In the genomic region with DNA sequence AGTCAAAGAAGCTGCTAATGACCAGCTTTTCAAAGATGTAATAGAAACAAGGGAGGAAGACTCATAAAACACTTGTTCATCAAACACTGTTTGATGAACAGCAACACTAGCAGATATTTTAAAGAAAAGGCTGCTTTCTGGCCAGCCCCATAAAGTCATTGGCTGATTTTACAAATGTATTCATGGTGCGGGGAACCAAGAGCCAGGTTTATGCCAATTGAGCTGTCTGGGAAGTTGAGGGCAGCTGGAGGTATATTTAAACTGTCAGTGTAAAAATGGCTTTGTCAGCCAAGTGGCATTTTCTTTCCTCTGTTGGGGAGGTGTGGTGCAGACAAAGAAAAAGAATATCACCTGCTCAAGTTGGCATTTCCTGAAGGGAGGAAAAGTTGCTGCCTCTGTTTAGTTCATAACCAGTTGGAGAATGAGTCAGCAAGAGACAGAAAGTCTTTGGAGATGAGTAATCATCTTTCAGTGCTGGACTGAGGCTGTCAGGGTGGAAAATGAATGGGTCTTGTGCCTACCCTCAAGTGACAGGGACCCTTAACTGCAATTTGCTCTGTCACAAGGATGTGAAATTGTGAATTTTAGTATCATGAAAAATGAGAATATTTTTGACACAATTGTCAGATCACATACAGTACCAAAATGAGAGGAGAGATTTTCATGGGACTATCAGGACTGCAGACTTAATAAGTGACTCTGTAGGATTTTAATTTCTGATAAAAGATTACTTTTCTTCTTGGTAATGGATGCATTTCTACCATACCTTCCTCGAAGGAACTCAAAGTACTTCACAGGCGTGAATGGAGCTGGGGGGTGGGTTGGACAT, we compare ENCODE assay signal across 8 cellular contexts.
DNase-seq lines count a peak whose midpoint lies in the region; ATAC-seq, FAIRE-seq and TF ChIP-seq lines count a peak whose summit lies in the region.

No MANE protein-coding gene starts in this region.

- ATAC-seq in activated naive CD4-positive, alpha-beta T cell treated with anti-CD3 and anti-CD28 coated beads, Interleukin-2, amount 50 U/mL, for 72 hours: peak; percentile 68 to 97

- H3K36me3 Mint-ChIP-seq in activated naive CD4-positive, alpha-beta T cell treated with anti-CD3 and anti-CD28 coated beads, Interleukin-2, amount 50 U/mL, for 72 hours: no peaks in the 10 kb centered on the region

- peak in 1 of 2 donors; percentile 13 for DNase-seq in activated naive CD4-positive, alpha-beta T cell treated with anti-CD3 and anti-CD28 coated beads, Interleukin-2, amount 50 U/mL, for 72 hours (ENCODE audit: low spot score in 2 of 2)
- DNase-seq in activated naive CD4-positive, alpha-beta T cell treated with Interleukin-2 at 50 U/mL for 16 hours: no peak
- DNase-seq in HT-29 (ENCODE audit: low spot score): peak; percentile 30
- DNase-seq in astrocyte of the spinal cord (ENCODE audit: low read depth, low spot score): peak; percentile 64
- peak; percentile 6 for DNase-seq in smooth muscle cell of the brain vasculature (ENCODE audit: low read depth, low spot score)
- no peak for DNase-seq in small intestine
- DNase-seq in HEK293T (ENCODE audit: extremely low spot score): no peak
- no peak for DNase-seq in substantia nigra (lab: John Stamatoyannopoulos, UW)

- TF ChIP-seq CTCF in astrocyte of the spinal cord (IDR thresholded peaks at IDR 0.05; ENCODE audit: low read depth, low read length): no peak

- H3K27ac Mint-ChIP-seq in activated naive CD4-positive, alpha-beta T cell treated with anti-CD3 and anti-CD28 coated beads, Interleukin-2, amount 50 U/mL, for 72 hours: peak overlapping the region in 1 of 2 donors; percentile 72

- in situ Hi-C loops in astrocyte of the spinal cord (cut with HindIII; ENCODE audit: low sequenced_read_pairs): no loop called here

- FAIRE-seq in small intestine (lab: Jason Lieb, UNC): no peak

- CTCF ChIA-PET in HEK293T (lab: Yijun Ruan, JAX): interaction anchor here (0.6 kb wide), 1 partner anchor 54 kb away, joined by 3 read pairs; no protein-coding TSS in a partner anchor

- POLR2A ChIA-PET in HEK293T (lab: Yijun Ruan, JAX): no interaction called here

- H3K9me3 Mint-ChIP-seq in activated naive CD4-positive, alpha-beta T cell treated with anti-CD3 and anti-CD28 coated beads, Interleukin-2, amount 50 U/mL, for 72 hours: no peaks in the 10 kb centered on the region

- H3K4me1 ChIP-seq in small intestine (ENCODE audit: control insufficient read depth in 2 of 2, insufficient read depth in 1 of 2, low read depth in 1 of 2, low read length in 1 of 2): no peaks in the 10 kb centered on the region

- no peaks in the 10 kb centered on the region for H3K9me3 ChIP-seq in small intestine (ENCODE audit: control insufficient read depth, low read depth)

- WGBS in small intestine, 3 donors: 75 to 84% (median 83%) methylated on average over 3 of the region's 3 CpGs

- H3K4me3 ChIP-seq in astrocyte of the spinal cord (ENCODE audit: low read depth, low read length) (no peak overlapping the region), small intestine (ENCODE audit: low read depth in 1 of 2, low read length in 2 of 2) (no peak overlapping the region)

- H3K27ac ChIP-seq in small intestine (ENCODE audit: low read depth in 1 of 2, low read length in 1 of 2): no peak overlapping the region
- H3K27ac ChIP-seq in substantia nigra (ENCODE audit: low read depth, low read length, poor library complexity, severe bottlenecking): no peak overlapping the region

- H3K36me3 ChIP-seq in small intestine (ENCODE audit: control insufficient read depth in 2 of 2, insufficient read depth in 2 of 2, low read length in 2 of 2): no peaks in the 10 kb centered on the region

- no peaks in the 10 kb centered on the region for H3K27me3 ChIP-seq in small intestine (ENCODE audit: control insufficient read depth in 2 of 2, insufficient read depth in 2 of 2, low read length in 2 of 2)

TF ChIP-seq in HEK293T, 16 proteins besides CTCF, POLR2A, EP300 and RAD21:
- no peak for TF ChIP-seq ZNF384 (IDR thresholded peaks at IDR 0.05)
- no peak for TF ChIP-seq SUZ12 (IDR thresholded peaks at IDR 0.05)
- TF ChIP-seq L3MBTL2 (conservative IDR thresholded peaks at IDR 0.05): no peak
- no peak for TF ChIP-seq FOXA1 (IDR thresholded peaks at IDR 0.05)
- TF ChIP-seq TARDBP (IDR thresholded peaks at IDR 0.05): no peak
- TF ChIP-seq ARNT (IDR thresholded peaks at IDR 0.05): no peak
- TF ChIP-seq CTBP1 (IDR thresholded peaks at IDR 0.05; ENCODE audit: borderline replicate concordance): no peak
- TF ChIP-seq FOXK2 (IDR thresholded peaks at IDR 0.05): no peak
- TF ChIP-seq BHLHE40 (IDR thresholded peaks at IDR 0.05; ENCODE audit: borderline replicate concordance): no peak
- TF ChIP-seq ELF4 (IDR thresholded peaks at IDR 0.05): no peak
- TF ChIP-seq SP1 (IDR thresholded peaks at IDR 0.05): no peak
- no peak for TF ChIP-seq LEF1 (IDR thresholded peaks at IDR 0.05; ENCODE audit: borderline replicate concordance)
- TF ChIP-seq HDGF (IDR thresholded peaks at IDR 0.05; ENCODE audit: borderline replicate concordance): no peak
- TF ChIP-seq NFRKB (IDR thresholded peaks at IDR 0.05): no peak
- TF ChIP-seq, protein P1, sequence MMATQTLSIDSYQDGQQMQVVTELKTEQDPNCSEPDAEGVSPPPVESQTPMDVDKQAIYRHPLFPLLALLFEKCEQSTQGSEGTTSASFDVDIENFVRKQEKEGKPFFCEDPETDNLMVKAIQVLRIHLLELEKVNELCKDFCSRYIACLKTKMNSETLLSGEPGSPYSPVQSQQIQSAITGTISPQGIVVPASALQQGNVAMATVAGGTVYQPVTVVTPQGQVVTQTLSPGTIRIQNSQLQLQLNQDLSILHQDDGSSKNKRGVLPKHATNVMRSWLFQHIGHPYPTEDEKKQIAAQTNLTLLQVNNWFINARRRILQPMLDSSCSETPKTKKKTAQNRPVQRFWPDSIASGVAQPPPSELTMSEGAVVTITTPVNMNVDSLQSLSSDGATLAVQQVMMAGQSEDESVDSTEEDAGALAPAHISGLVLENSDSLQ (IDR thresholded peaks at IDR 0.05): no peak
- no peak for TF ChIP-seq FOXM1 (IDR thresholded peaks at IDR 0.05; ENCODE audit: borderline replicate concordance)

Comparison
In these comparisons a context has a peak if more than half of its experiments do, and no peak if none do; other contexts are left out.
1. DNase-seq: peak in HT-29 (single experiment), astrocyte of the spinal cord (single experiment) and smooth muscle cell of the brain vasculature (single experiment); none in activated naive CD4-positive, alpha-beta T cell treated with Interleukin-2 at 50 U/mL for 16 hours (single experiment), small intestine (single experiment), HEK293T (single experiment) and substantia nigra (0 of 49).